ENCODE assay signal across 16 cellular contexts in genomic region chr13:62473190-62473943, GRCh38.
DNase-seq lines count a peak whose midpoint lies in the region; ATAC-seq, FAIRE-seq and TF ChIP-seq lines count a peak whose summit lies in the region.
"Had no signal": no experiment of that assay in that cellular context is flagged by ENCODE, and none has a peak within 500 bp of the region (broad histone marks: within the 10 kb centered on the region; RNA-seq: fewer than 3 reads in every experiment).

No MANE protein-coding gene starts in this region.

- no peak for TF ChIP-seq CTCF in GM23338 (conservative IDR thresholded peaks at IDR 0.05; ENCODE audit: low read depth in 2 of 2)
- no peak for TF ChIP-seq CTCF in endodermal cell (conservative IDR thresholded peaks at IDR 0.05)
- TF ChIP-seq CTCF in kidney (IDR thresholded peaks at IDR 0.05; ENCODE audit: borderline replicate concordance, extremely low read depth, insufficient read depth) = no peak

- H3K27ac Mint-ChIP-seq in GM23338 = no peak overlapping the region
- peak overlapping the region; percentile 88 for H3K27ac Mint-ChIP-seq in endodermal cell
- H3K27ac Mint-ChIP-seq: B cell; CD4-positive, alpha-beta T cell had no signal

- no peak overlapping the region for H3K9ac ChIP-seq in HUES64 (ENCODE audit: low read depth, low read length)
- H3K9ac ChIP-seq in endodermal cell (ENCODE audit: extremely low read depth, low read length, poor library complexity, severe bottlenecking) = no peak overlapping the region
- H3K9ac ChIP-seq in kidney (ENCODE audit: low read length in 2 of 2) = no peak overlapping the region
- H3K9ac ChIP-seq: GM23248 had no signal

- WGBS in HUES64 = 85% methylated on average over 2 of the region's 2 CpGs
- 61 to 67% methylated on average over 1 to 2 of the region's 2 CpGs for WGBS in endodermal cell (ENCODE audit: insufficient coverage in 1 of 2, insufficient read length in 1 of 2), 2 experiments

- H3K27me3 ChIP-seq in GM23338 (ENCODE audit: insufficient read depth) = no peaks in the 10 kb centered on the region
- no peaks in the 10 kb centered on the region for H3K27me3 ChIP-seq in HUES64 (ENCODE audit: insufficient read depth, low read length)
- no peaks in the 10 kb centered on the region for H3K27me3 ChIP-seq in endodermal cell (ENCODE audit: control insufficient read depth, insufficient read depth, low read length, poor library complexity, severe bottlenecking)

- peak; percentile 9 for DNase-seq in GM23338 (ENCODE audit: low spot score)
- DNase-seq in endodermal cell = no peak
- no peak for DNase-seq in left lobe of liver (ENCODE audit: low spot score)
- DNase-seq in NCI-H187 treated with DMSO at 0.1 percent for 48 hours (lab: John Stamatoyannopoulos, UW) = no peak
- DNase-seq in kidney = no peak
- no peak for DNase-seq in HT-29 (ENCODE audit: low spot score)
- no peak for DNase-seq in inferior parietal cortex (ENCODE audit: extremely low spot score)
- DNase-seq: C1 segment of cervical spinal cord; Calu3; CD4-positive, alpha-beta T cell; DMS 273 treated with DMSO at 0.1 percent for 48 hours; GM23248 had no signal

- intact Hi-C loops in kidney (cut with DNase I) = no loop called here

- H4K20me1 ChIP-seq in GM23338 (replicated peaks; ENCODE audit: insufficient read depth) = no peaks in the 10 kb centered on the region

- H3K79me2 ChIP-seq in GM23338 (replicated peaks; ENCODE audit: insufficient read depth) = no peaks in the 10 kb centered on the region

- H3F3A ChIP-seq in GM23338 (replicated peaks; ENCODE audit: low read depth) = no peaks in the 10 kb centered on the region

- H3K36me3 ChIP-seq in GM23338 (ENCODE audit: insufficient read depth) (no peaks in the 10 kb centered on the region), HUES64 (ENCODE audit: insufficient read depth, low read length) (no peaks in the 10 kb centered on the region), endodermal cell (ENCODE audit: control insufficient read depth, insufficient read depth, low read length) (no peaks in the 10 kb centered on the region), kidney (ENCODE audit: control insufficient read depth in 1 of 2, insufficient read depth in 2 of 2, low read length in 2 of 2) (no peaks in the 10 kb centered on the region)
- H3K36me3 ChIP-seq: HAP-1 had no signal

- H3K4me1 ChIP-seq in GM23338 (ENCODE audit: insufficient read depth) (no peaks in the 10 kb centered on the region), HUES64 (ENCODE audit: insufficient read depth, low read length) (peaks cover 15% of the 10 kb centered on the region), endodermal cell (ENCODE audit: control insufficient read depth, insufficient read depth, low read length) (peaks cover 8% of the 10 kb centered on the region), kidney (ENCODE audit: control insufficient read depth in 1 of 2, insufficient read depth in 1 of 2, low read depth in 1 of 2, low read length in 2 of 2) (no peaks in the 10 kb centered on the region)
- H3K4me1 ChIP-seq: HAP-1 had no signal

- H3K9me3 Mint-ChIP-seq in GM23338 = no peaks in the 10 kb centered on the region
- H3K9me3 Mint-ChIP-seq in endodermal cell = peaks cover 9% of the 10 kb centered on the region

- H3K4me3 ChIP-seq in GM23338 (no peak overlapping the region), HUES64 (ENCODE audit: low read length) (no peak overlapping the region), endodermal cell (ENCODE audit: low read length) (peak overlapping the region; percentile 61), kidney (ENCODE audit: low read length in 2 of 2) (no peak overlapping the region)
- H3K4me3 ChIP-seq: GM23248, HAP-1 had no signal

- no peaks in the 10 kb centered on the region for H3K9me3 ChIP-seq in HUES64 (ENCODE audit: insufficient read depth, low read depth, low read length)
- peaks cover 13% of the 10 kb centered on the region for H3K9me3 ChIP-seq in endodermal cell (ENCODE audit: control insufficient read depth, low read length)
- H3K9me3 ChIP-seq in kidney (ENCODE audit: control insufficient read depth in 1 of 2, low read length in 2 of 2) = no peaks in the 10 kb centered on the region
- H3K9me3 ChIP-seq: HAP-1 had no signal

- H3K4me2 ChIP-seq in GM23338 = peak overlapping the region; percentile 5

- ATAC-seq in GM23338 (peak; percentile 52), left lobe of liver (peak; percentile 29)

- no peak for FAIRE-seq in kidney (lab: Jason Lieb, UNC)
- FAIRE-seq: A204.1 had no signal

- H3K27ac ChIP-seq in GM23338 (ENCODE audit: low read depth) (no peak overlapping the region), HUES64 (ENCODE audit: low read depth, low read length) (peak overlapping the region; percentile 47), endodermal cell (ENCODE audit: low read depth, low read length) (no peak overlapping the region), kidney (ENCODE audit: low read depth in 2 of 2, low read length in 2 of 2) (no peak overlapping the region)
- H3K27ac ChIP-seq: GM23248 had no signal

- no peaks in the 10 kb centered on the region for H3K9me2 ChIP-seq in GM23338 (ENCODE audit: insufficient read depth)

- no peaks in the 10 kb centered on the region for H3K36me3 Mint-ChIP-seq in GM23338 (ENCODE audit: low read depth)
- peaks cover 12% of the 10 kb centered on the region for H3K36me3 Mint-ChIP-seq in endodermal cell (ENCODE audit: low read depth)

- peak overlapping the region; percentile 81 for H2AFZ ChIP-seq in GM23338
- H2AFZ ChIP-seq: GM23248 had no signal

- H3K27me3 Mint-ChIP-seq in GM23338 (ENCODE audit: insufficient read depth, low read depth, poor library complexity) (no peaks in the 10 kb centered on the region), endodermal cell (ENCODE audit: insufficient read depth) (peaks cover 2% of the 10 kb centered on the region)
- H3K27me3 Mint-ChIP-seq: B cell; CD4-positive, alpha-beta T cell had no signal

- H3K4me1 Mint-ChIP-seq in GM23338 = peaks cover 13% of the 10 kb centered on the region
- H3K4me1 Mint-ChIP-seq in endodermal cell = peaks cover 32% of the 10 kb centered on the region
- H3K4me1 Mint-ChIP-seq: B cell had no signal

- H3K4me3 Mint-ChIP-seq in GM23338 (no peak overlapping the region), endodermal cell (no peak overlapping the region)
- H3K4me3 Mint-ChIP-seq: B cell; CD4-positive, alpha-beta T cell had no signal

TF ChIP-seq in GM23338, 12 proteins besides CTCF, POLR2A, EP300 and RAD21 (continues in another document):
- TF ChIP-seq NANOG (IDR thresholded peaks at IDR 0.05; ENCODE audit: borderline replicate concordance) = no peak
- TF ChIP-seq CREB1 (CRISPR knock-in tag; IDR thresholded peaks at IDR 0.05; ENCODE audit: low read depth) = no peak
- no peak for TF ChIP-seq REST (IDR thresholded peaks at IDR 0.05; ENCODE audit: unreplicated experiment)
- no peak for TF ChIP-seq EZH2 (IDR thresholded peaks at IDR 0.05; ENCODE audit: low read depth, unreplicated experiment)
- no peak for TF ChIP-seq ETS1 (IDR thresholded peaks at IDR 0.05)
